In genomic region chr9:121862371-121862970, GRCh38 we compare ENCODE assay signal across 19 cellular contexts.
"Had no signal": no experiment of that assay in that cellular context is flagged by ENCODE, and none has a peak within 500 bp of the region (broad histone marks: within the 10 kb centered on the region; RNA-seq: fewer than 3 reads in every experiment).

No MANE protein-coding gene starts in this region.

- H3K9me3 ChIP-seq: transverse colon, uterus had no signal

- ATAC-seq: activated CD8-positive, alpha-beta T cell treated with anti-CD3 and anti-CD28 coated beads for 36 hours; activated naive CD8-positive, alpha-beta T cell treated with anti-CD3 and anti-CD28 coated beads, Interleukin-2, amount 50 U/mL, for 24 hours; effector memory CD8-positive, alpha-beta T cell; stimulated activated naive CD8-positive, alpha-beta T cell treated with anti-CD3 and anti-CD28 coated beads, Interleukin-15, Interleukin-2, amounts not matched to agents 100 U/mL and 50 U/mL, for 24 hours; T-cell had no signal

- DNase-seq: activated CD4-positive, alpha-beta T cell treated with anti-CD3 and anti-CD28 coated beads, Interleukin-2, amount 10 ng/mL, durations not matched to agents 24 days and 14 days; activated CD4-positive, CD25-positive, alpha-beta regulatory T cell; activated CD8-positive, alpha-beta T cell treated with anti-CD3 and anti-CD28 coated beads for 36 hours; activated naive CD4-positive, alpha-beta T cell treated with anti-CD3 and anti-CD28 coated beads for 36 hours; activated naive CD8-positive, alpha-beta T cell treated with anti-CD3 and anti-CD28 coated beads, Interleukin-2, amount 50 U/mL, for 24 hours; activated T-cell treated with anti-CD3 and anti-CD28 coated beads, Interleukin-2, amount 50 U/mL, for 1 hour; brain microvascular endothelial cell; cerebellar nuclear complex; effector memory CD8-positive, alpha-beta T cell; glutamatergic neuron; kidney; midbrain; occipital lobe; stimulated activated CD4-positive, alpha-beta T cell treated with anti-CD3 and anti-CD28 coated beads, Interleukin-2, amount 100 ng/mL, for 24 hours; stimulated activated naive CD8-positive, alpha-beta T cell treated with anti-CD3 and anti-CD28 coated beads, Interleukin-15, Interleukin-2, amounts not matched to agents 100 U/mL and 50 U/mL, for 24 hours; T-cell; transverse colon; uterus had no signal

- H3K4me1 ChIP-seq: transverse colon had no signal

- H3K27me3 ChIP-seq: brain microvascular endothelial cell, transverse colon, uterus had no signal

- H3K4me3 ChIP-seq: lung, transverse colon, uterus had no signal

- H3K36me3 ChIP-seq: brain microvascular endothelial cell, transverse colon, uterus had no signal

- H3K27ac ChIP-seq: brain microvascular endothelial cell, transverse colon had no signal
